Comparison of ENCODE assay signal across 31 cellular contexts in genomic region chr10:133456041-133456951, GRCh38. TPM values are rescaled to one million over a fixed set of nuclear protein-coding genes. Genes with fewer than 3 reads are reported as not detected.
DNase-seq lines count a peak whose midpoint lies in the region; ATAC-seq, FAIRE-seq and TF ChIP-seq lines count a peak whose summit lies in the region.
"Had no signal": no experiment of that assay in that cellular context is flagged by ENCODE, and none has a peak within 500 bp of the region (broad histone marks: within the 10 kb centered on the region; RNA-seq: fewer than 3 reads in every experiment).

No MANE protein-coding gene starts in this region.

- H3K36me3 ChIP-seq in Loucy (ENCODE audit: insufficient read depth, low read length) (no peaks in the 10 kb centered on the region), HepG2 (replicated peaks in 1 of 2; ENCODE audit: control insufficient read depth in 1 of 2, insufficient read depth in 2 of 2, low read length in 2 of 2) (no peaks in the 10 kb centered on the region), stomach (peaks cover 0 to 20% (median 2%) of the 10 kb centered on the region in 4 donors)
- H3K36me3 ChIP-seq: HAP-1, left lung, upper lobe of left lung had no signal

- H3K4me1 ChIP-seq in Loucy (ENCODE audit: insufficient read depth, low read length, poor library complexity, severe bottlenecking): peaks cover 25% of the 10 kb centered on the region
- H3K4me1 ChIP-seq in HepG2 (ENCODE audit: insufficient read depth, low read length): no peaks in the 10 kb centered on the region
- H3K4me1 ChIP-seq in stomach: no peaks in the 10 kb centered on the region
- H3K4me1 ChIP-seq: HAP-1, left lung, upper lobe of left lung had no signal

- H4K20me1 ChIP-seq in Loucy (ENCODE audit: insufficient read depth, low read length, poor library complexity, severe bottlenecking) (peaks cover 6% of the 10 kb centered on the region), HepG2 (ENCODE audit: insufficient read depth, low read length) (no peaks in the 10 kb centered on the region)

- H3K4me3 ChIP-seq in Loucy (ENCODE audit: low read length, poor library complexity, severe bottlenecking): peak overlapping the region; percentile 75
- no peak overlapping the region for H3K4me3 ChIP-seq in HepG2 (replicated peaks in 1 of 3; ENCODE audit: insufficient read depth in 1 of 3, low read depth in 2 of 3, low read length in 3 of 3)
- no peak overlapping the region for H3K4me3 ChIP-seq in stomach
- H3K4me3 ChIP-seq: HAP-1, left lung, upper lobe of left lung had no signal

- no TSS peak for BruUV-seq in HepG2 (replicated peaks; lab: Mats Ljungman, UMichigan)

- H3K27me3 Mint-ChIP-seq in activated CD4-positive, alpha-beta T cell treated with anti-CD3 and anti-CD28 coated beads, Interleukin-2, amount 10 ng/mL, durations not matched to agents 7 days and 5 days: peaks cover 3% of the 10 kb centered on the region
- H3K27me3 Mint-ChIP-seq: activated CD8-positive, alpha-beta T cell treated with anti-CD3 and anti-CD28 coated beads for 36 hours; T-cell had no signal

- H3K9ac ChIP-seq in Loucy (ENCODE audit: low read depth, low read length, poor library complexity, severe bottlenecking) (peak overlapping the region; percentile 85), HepG2 (ENCODE audit: insufficient read depth, low read depth, low read length) (no peak overlapping the region)

- no peak overlapping the region for H3K27ac Mint-ChIP-seq in activated CD4-positive, alpha-beta T cell treated with anti-CD3 and anti-CD28 coated beads, Interleukin-2, amount 10 ng/mL, durations not matched to agents 7 days and 5 days
- H3K27ac Mint-ChIP-seq: activated CD8-positive, alpha-beta T cell treated with anti-CD3 and anti-CD28 coated beads for 36 hours; activated naive CD4-positive, alpha-beta T cell treated with anti-CD3 and anti-CD28 coated beads, Interleukin-2, amount 50 U/mL, for 72 hours; activated T-helper 2 cell treated with anti-CD3 and anti-CD28 coated beads, Interferon-gamma antibody, Interleukin-2, Interleukin-4, amounts not matched to agents 10 μg/mL and 5 μg/mL and 100 μg/mL, durations not matched to agents 14 hours and 24 hours and 36 hours; immature natural killer cell; T-cell had no signal

- H3K9me3 ChIP-seq in Loucy (ENCODE audit: insufficient read depth, low read depth, low read length): no peaks in the 10 kb centered on the region
- no peaks in the 10 kb centered on the region for H3K9me3 ChIP-seq in HepG2 (ENCODE audit: low read length)
- no peaks in the 10 kb centered on the region for H3K9me3 ChIP-seq in stomach
- H3K9me3 ChIP-seq: HAP-1, left lung, upper lobe of left lung had no signal

- H2AFZ ChIP-seq in Loucy (ENCODE audit: low read length): no peak overlapping the region
- no peak overlapping the region for H2AFZ ChIP-seq in HepG2 (ENCODE audit: low read length)

- H3K4me3 Mint-ChIP-seq in activated CD4-positive, alpha-beta T cell treated with anti-CD3 and anti-CD28 coated beads, Interleukin-2, amount 10 ng/mL, durations not matched to agents 7 days and 5 days: no peak overlapping the region
- H3K4me3 Mint-ChIP-seq: activated CD8-positive, alpha-beta T cell treated with anti-CD3 and anti-CD28 coated beads for 36 hours; CD14-positive monocyte; immature natural killer cell; naive thymus-derived CD8-positive, alpha-beta T cell; T-cell had no signal

- H3K4me2 ChIP-seq in Loucy (ENCODE audit: low read depth, low read length, poor library complexity, severe bottlenecking) (peak overlapping the region; percentile 83), HepG2 (ENCODE audit: low read depth, low read length) (no peak overlapping the region)

- H3K79me2 ChIP-seq in Loucy (ENCODE audit: insufficient read depth, low read length) (peaks cover 49% of the 10 kb centered on the region), HepG2 (ENCODE audit: insufficient read depth, low read length) (no peaks in the 10 kb centered on the region)

- peak; percentile 3 for DNase-seq in activated CD4-positive, alpha-beta T cell treated with anti-CD3 and anti-CD28 coated beads, Interleukin-2, amount 10 ng/mL, durations not matched to agents 7 days and 5 days
- DNase-seq in activated CD4-positive, alpha-beta T cell treated with anti-CD3 and anti-CD28 coated beads, Interleukin-2, amount 50 U/mL, for 48 hours: no peak
- no peak for DNase-seq in HepG2 (ENCODE audit: low spot score)
- peak; percentile 20 for DNase-seq in stomach
- no peak for DNase-seq in NCI-H1105 (lab: John Stamatoyannopoulos, UW)
- DNase-seq in hypothalamus (lab: John Stamatoyannopoulos, UW): no peak
- DNase-seq in NCI-H526 (lab: John Stamatoyannopoulos, UW): no peak
- DNase-seq: activated CD4-positive, CD25-positive, alpha-beta regulatory T cell; activated CD8-positive, alpha-beta memory T cell treated with anti-CD3 and anti-CD28 coated beads, Interleukin-2, amount 50 U/mL, for 48 hours; activated CD8-positive, alpha-beta T cell treated with anti-CD3 and anti-CD28 coated beads for 36 hours; DND-41; effector CD8-positive, alpha-beta T cell; GF-D8; immature natural killer cell; naive thymus-derived CD8-positive, alpha-beta T cell; NCI-H1048; NCI-H1694 treated with DMSO at 0.1 percent for 48 hours; NCI-H446; nucleus accumbens; stimulated activated CD4-positive, alpha-beta T cell treated with anti-CD3 and anti-CD28 coated beads, Interleukin-4, amount 100 ng/mL, for 4 hours; T-cell had no signal

- intact Hi-C loops in HepG2 (cut with micrococcal nuclease; ENCODE audit: unreplicated experiment) (no loop called here), stomach (cut with DNase I; ENCODE audit: low total_unique reads) (no loop called here)

- H3K27ac ChIP-seq in HepG2 (ENCODE audit: extremely low read length, insufficient read depth, low read length) (no peak overlapping the region), stomach (no peak overlapping the region)
- H3K27ac ChIP-seq: left lung, upper lobe of left lung had no signal

- TF ChIP-seq POLR2A in HepG2 (IDR thresholded peaks at IDR 0.05; ENCODE audit: insufficient read depth in 1 of 2, low read depth in 2 of 2, low read length in 2 of 2) (no peak), stomach (IDR thresholded peaks at IDR 0.05) (no peak)

- no peaks in the 10 kb centered on the region for H3K9me3 Mint-ChIP-seq in activated CD4-positive, alpha-beta T cell treated with anti-CD3 and anti-CD28 coated beads, Interleukin-2, amount 10 ng/mL, durations not matched to agents 7 days and 5 days
- H3K9me3 Mint-ChIP-seq: activated CD8-positive, alpha-beta T cell treated with anti-CD3 and anti-CD28 coated beads for 36 hours; activated naive CD4-positive, alpha-beta T cell treated with anti-CD3 and anti-CD28 coated beads, Interleukin-2, amount 50 U/mL, for 72 hours; activated T-helper 2 cell treated with anti-CD3 and anti-CD28 coated beads, Interferon-gamma antibody, Interleukin-2, Interleukin-4, amounts not matched to agents 10 μg/mL and 5 μg/mL and 100 μg/mL, durations not matched to agents 14 hours and 24 hours and 36 hours; naive thymus-derived CD8-positive, alpha-beta T cell; T-cell had no signal

- TF ChIP-seq CTCF in Loucy (conservative IDR thresholded peaks at IDR 0.05; ENCODE audit: low read length) (no peak), HepG2 (CRISPR knock-in tag; IDR thresholded peaks at IDR 0.05) (no peak), stomach (IDR thresholded peaks at IDR 0.05) (no peak)

- H3K27me3 ChIP-seq in Loucy (ENCODE audit: insufficient read depth, low read length, poor library complexity, severe bottlenecking) (no peaks in the 10 kb centered on the region), HepG2 (ENCODE audit: control insufficient read depth in 1 of 2, insufficient read depth in 2 of 2, low read length in 2 of 2) (no peaks in the 10 kb centered on the region), stomach (no peaks in the 10 kb centered on the region)
- H3K27me3 ChIP-seq: left lung, upper lobe of left lung had no signal

- no peaks in the 10 kb centered on the region for H3K4me1 Mint-ChIP-seq in activated CD4-positive, alpha-beta T cell treated with anti-CD3 and anti-CD28 coated beads, Interleukin-2, amount 10 ng/mL, durations not matched to agents 7 days and 5 days
- H3K4me1 Mint-ChIP-seq: CD14-positive monocyte; immature natural killer cell; naive thymus-derived CD8-positive, alpha-beta T cell; T-cell had no signal

- 59% methylated on average over 31 of the region's 46 CpGs for WGBS in HepG2 (ENCODE audit: low lambda C conversion rate)
- 84 to 89% (median 86%) methylated on average over 33 to 46 of the region's 46 CpGs for WGBS in stomach, 5 donors

- TF ChIP-seq EP300 in HepG2 (IDR thresholded peaks at IDR 0.05; ENCODE audit: low read depth in 2 of 2, low read length in 2 of 2) (no peak), HepG2 (CRISPR knock-in tag; IDR thresholded peaks at IDR 0.05; ENCODE audit: borderline replicate concordance) (no peak), stomach (IDR thresholded peaks at IDR 0.05) (no peak)

- in situ Hi-C loops in HepG2 (cut with HindIII; ENCODE audit: extremely low pct_ligation_motif_present, low pct_unique_long_range_greater_than_20kb): no loop called here

- no peak for ATAC-seq in HepG2
- ATAC-seq: activated CD8-positive, alpha-beta T cell treated with anti-CD3 and anti-CD28 coated beads for 36 hours; activated naive CD4-positive, alpha-beta T cell treated with anti-CD3 and anti-CD28 coated beads, Interleukin-2, amount 50 U/mL, for 72 hours; left lung; naive thymus-derived CD8-positive, alpha-beta T cell; T-cell had no signal

- POLR2A ChIA-PET in activated CD4-positive, alpha-beta T cell treated with anti-CD3 and anti-CD28 coated beads, Interleukin-2, amount 10 ng/mL, durations not matched to agents 7 days and 5 days (lab: Charles Lee): no interaction called here
- POLR2A ChIA-PET in HepG2 (lab: Yijun Ruan, JAX): no interaction called here

- CTCF ChIA-PET in activated CD4-positive, alpha-beta T cell treated with anti-CD3 and anti-CD28 coated beads, Interleukin-2, amount 10 ng/mL, durations not matched to agents 7 days and 5 days (lab: Charles Lee): interaction anchor here (0.9 kb wide), 1 partner anchor 17 kb away, joined by 3 read pairs; no protein-coding TSS in a partner anchor
- CTCF ChIA-PET in HepG2 (lab: Yijun Ruan, JAX; ENCODE audit: low intra/inter-chr PET ratio, low total read pairs): no interaction called here

- FAIRE-seq in HepG2 (lab: Jason Lieb, UNC): no peak
- FAIRE-seq: A204.1 had no signal

- H3K36me3 Mint-ChIP-seq in activated CD4-positive, alpha-beta T cell treated with anti-CD3 and anti-CD28 coated beads, Interleukin-2, amount 10 ng/mL, durations not matched to agents 7 days and 5 days (ENCODE audit: low read depth): no peaks in the 10 kb centered on the region
- H3K36me3 Mint-ChIP-seq: activated naive CD4-positive, alpha-beta T cell treated with anti-CD3 and anti-CD28 coated beads, Interleukin-2, amount 50 U/mL, for 72 hours; CD14-positive monocyte; immature natural killer cell had no signal

- no peaks in the 10 kb centered on the region for H3K9me2 ChIP-seq in Loucy (replicated peaks; ENCODE audit: low read depth, low read length)

- TF ChIP-seq RAD21 in HepG2 (CRISPR knock-in tag; IDR thresholded peaks at IDR 0.05): no peak

- no peaks in the 10 kb centered on the region for H3F3A ChIP-seq in Loucy (ENCODE audit: low read depth)

RNA-seq across cellular contexts. Expression of gene SCART1, which starts 2.6 kb away (rescaled TPM):
- 1 to 10 TPM; 3.7 to 4.5 TPM for total RNA-seq in activated CD4-positive, alpha-beta T cell treated with anti-CD3 and anti-CD28 coated beads, Interleukin-2, amount 10 ng/mL, durations not matched to agents 7 days and 5 days
- 0.32 and 0.46 TPM in 2 replicates for total RNA-seq in HepG2 (2016; rRNA removed; fragmentation: Illumina TruSeq; extraction: Trizol)
- 0.18 and 0.30 TPM in 2 replicates for total RNA-seq in HepG2 (2016; cell fraction: cytosol; rRNA removed; fragmentation: Illumina TruSeq; extraction: Trizol; ENCODE audit: low read depth)
- 0.07 and 0.45 TPM in 2 replicates for total RNA-seq in HepG2 (2016; cell fraction: insoluble cytoplasmic fraction; rRNA removed; fragmentation: Illumina TruSeq; extraction: Trizol)
- total RNA-seq in HepG2 (2016; cell fraction: membrane; rRNA removed; fragmentation: Illumina TruSeq; extraction: Trizol): 0.12 and 0.17 TPM in 2 replicates
- total RNA-seq in HepG2 (2016; cell fraction: nucleus; rRNA removed; fragmentation: Illumina TruSeq; extraction: Trizol): 0.81 and 0.88 TPM in 2 replicates
- 1.1 and 1.4 TPM in 2 replicates for polyA plus RNA-seq in HepG2 (2011; rRNA removed)
- 0.23 and 0.45 TPM in 2 replicates for polyA plus RNA-seq in HepG2 (2011; cell fraction: cytosol; rRNA removed)
- 9.5 and 13.6 TPM in 2 replicates for polyA plus RNA-seq in HepG2 (2011; cell fraction: nucleus; rRNA removed)
- polyA plus RNA-seq in HepG2 (2012): 1.6 and 1.9 TPM in 2 replicates
- 0.08 TPM in 1 of 2 replicates, not detected in the other for polyA plus RNA-seq in HepG2 (2016; cell fraction: cytosol; fragmentation: Illumina TruSeq; extraction: Trizol; ENCODE audit: low read depth)
- polyA plus RNA-seq in HepG2 (2016; cell fraction: insoluble cytoplasmic fraction; fragmentation: Illumina TruSeq; extraction: Trizol; ENCODE audit: low read depth): 0.12 and 0.16 TPM in 2 replicates
- not detected in 2 replicates for polyA plus RNA-seq in HepG2 (2016; cell fraction: membrane; fragmentation: Illumina TruSeq; extraction: Trizol; ENCODE audit: low read depth)
- 2.1 and 2.9 TPM in 2 replicates for polyA plus RNA-seq in HepG2 (2016; cell fraction: nucleus; fragmentation: Illumina TruSeq; extraction: Trizol; ENCODE audit: insufficient read depth, low read depth)
- polyA minus RNA-seq in HepG2 (2011; rRNA and poly(A)+ RNA removed; ENCODE audit: low replicate concordance): 0.51 and 1.7 TPM in 2 replicates
- polyA minus RNA-seq in HepG2 (2011; cell fraction: cytosol; rRNA and poly(A)+ RNA removed): 0.10 TPM in 1 of 2 replicates, not detected in the other
- polyA minus RNA-seq in HepG2 (2011; cell fraction: nucleus; rRNA and poly(A)+ RNA removed): 2.7 and 3.5 TPM in 2 replicates
- 1 to 10 TPM in 4 of 5 donors, under 1 TPM in 1; 0.89 to 9.3 (median 8.1) TPM for total RNA-seq in stomach
- polyA plus RNA-seq in stomach: under 1 TPM in 2 of 3 donors, not detected in 1; 0.43 to 0.44 TPM
- polyA plus RNA-seq: CD14-positive monocyte had no signal

RNA-seq across cellular contexts. Expression of gene SPRN, which starts 31.9 kb away (rescaled TPM):
- total RNA-seq in activated CD4-positive, alpha-beta T cell treated with anti-CD3 and anti-CD28 coated beads, Interleukin-2, amount 10 ng/mL, durations not matched to agents 7 days and 5 days: not detected
- not detected in 2 replicates for total RNA-seq in HepG2 (2016; rRNA removed; fragmentation: Illumina TruSeq; extraction: Trizol)
- total RNA-seq in HepG2 (2016; cell fraction: cytosol; rRNA removed; fragmentation: Illumina TruSeq; extraction: Trizol; ENCODE audit: low read depth): not detected in 2 replicates
- total RNA-seq in HepG2 (2016; cell fraction: insoluble cytoplasmic fraction; rRNA removed; fragmentation: Illumina TruSeq; extraction: Trizol): not detected in 2 replicates
- not detected in 2 replicates for total RNA-seq in HepG2 (2016; cell fraction: membrane; rRNA removed; fragmentation: Illumina TruSeq; extraction: Trizol)
- total RNA-seq in HepG2 (2016; cell fraction: nucleus; rRNA removed; fragmentation: Illumina TruSeq; extraction: Trizol): not detected in 2 replicates
- polyA plus RNA-seq in HepG2 (2011; rRNA removed): not detected in 2 replicates
- not detected in 2 replicates for polyA plus RNA-seq in HepG2 (2011; cell fraction: cytosol; rRNA removed)
- polyA plus RNA-seq in HepG2 (2011; cell fraction: nucleus; rRNA removed): not detected in 2 replicates
- 2.9 and 4.1 TPM in 2 replicates for polyA plus RNA-seq in HepG2 (2012)
- not detected in 2 replicates for polyA plus RNA-seq in HepG2 (2016; cell fraction: cytosol; fragmentation: Illumina TruSeq; extraction: Trizol; ENCODE audit: low read depth)
- not detected in 2 replicates for polyA plus RNA-seq in HepG2 (2016; cell fraction: insoluble cytoplasmic fraction; fragmentation: Illumina TruSeq; extraction: Trizol; ENCODE audit: low read depth)
- polyA plus RNA-seq in HepG2 (2016; cell fraction: membrane; fragmentation: Illumina TruSeq; extraction: Trizol; ENCODE audit: low read depth): not detected in 2 replicates
- polyA plus RNA-seq in HepG2 (2016; cell fraction: nucleus; fragmentation: Illumina TruSeq; extraction: Trizol; ENCODE audit: insufficient read depth, low read depth): not detected in 2 replicates
- not detected in 2 replicates for polyA minus RNA-seq in HepG2 (2011; rRNA and poly(A)+ RNA removed; ENCODE audit: low replicate concordance)
- not detected in 2 replicates for polyA minus RNA-seq in HepG2 (2011; cell fraction: cytosol; rRNA and poly(A)+ RNA removed)
- not detected in 2 replicates for polyA minus RNA-seq in HepG2 (2011; cell fraction: nucleus; rRNA and poly(A)+ RNA removed)
- not detected for total RNA-seq in stomach
- 1 to 10 TPM in 1 of 3 donors, under 1 TPM in 1, not detected in 1; 0.18 to 5.2 TPM for polyA plus RNA-seq in stomach
- total RNA-seq: activated CD8-positive, alpha-beta T cell treated with anti-CD3 and anti-CD28 coated beads for 36 hours; activated naive CD4-positive, alpha-beta T cell treated with anti-CD3 and anti-CD28 coated beads, Interleukin-2, amount 50 U/mL, for 72 hours; activated T-helper 2 cell treated with anti-CD3 and anti-CD28 coated beads, Interferon-gamma antibody, Interleukin-2, Interleukin-4, amounts not matched to agents 10 μg/mL and 5 μg/mL and 100 μg/mL, durations not matched to agents 14 hours and 24 hours and 36 hours; naive thymus-derived CD8-positive, alpha-beta T cell; RPMI7951; subcutaneous adipose tissue had no signal
- polyA plus RNA-seq: CD14-positive monocyte had no signal

Comparison
In these comparisons a context has a peak if more than half of its experiments do, and no peak if none do; other contexts are left out.
1. DNase-seq: peak in activated CD4-positive, alpha-beta T cell treated with anti-CD3 and anti-CD28 coated beads, Interleukin-2, amount 10 ng/mL, durations not matched to agents 7 days and 5 days (single experiment) and stomach (single experiment); none in activated CD4-positive, alpha-beta T cell treated with anti-CD3 and anti-CD28 coated beads, Interleukin-2, amount 50 U/mL, for 48 hours (0 of 2), HepG2 (single experiment), NCI-H1105 (single experiment), hypothalamus (0 of 51) and NCI-H526 (0 of 2).